ENCODE assay signal across 8 cellular contexts in the genomic region with DNA sequence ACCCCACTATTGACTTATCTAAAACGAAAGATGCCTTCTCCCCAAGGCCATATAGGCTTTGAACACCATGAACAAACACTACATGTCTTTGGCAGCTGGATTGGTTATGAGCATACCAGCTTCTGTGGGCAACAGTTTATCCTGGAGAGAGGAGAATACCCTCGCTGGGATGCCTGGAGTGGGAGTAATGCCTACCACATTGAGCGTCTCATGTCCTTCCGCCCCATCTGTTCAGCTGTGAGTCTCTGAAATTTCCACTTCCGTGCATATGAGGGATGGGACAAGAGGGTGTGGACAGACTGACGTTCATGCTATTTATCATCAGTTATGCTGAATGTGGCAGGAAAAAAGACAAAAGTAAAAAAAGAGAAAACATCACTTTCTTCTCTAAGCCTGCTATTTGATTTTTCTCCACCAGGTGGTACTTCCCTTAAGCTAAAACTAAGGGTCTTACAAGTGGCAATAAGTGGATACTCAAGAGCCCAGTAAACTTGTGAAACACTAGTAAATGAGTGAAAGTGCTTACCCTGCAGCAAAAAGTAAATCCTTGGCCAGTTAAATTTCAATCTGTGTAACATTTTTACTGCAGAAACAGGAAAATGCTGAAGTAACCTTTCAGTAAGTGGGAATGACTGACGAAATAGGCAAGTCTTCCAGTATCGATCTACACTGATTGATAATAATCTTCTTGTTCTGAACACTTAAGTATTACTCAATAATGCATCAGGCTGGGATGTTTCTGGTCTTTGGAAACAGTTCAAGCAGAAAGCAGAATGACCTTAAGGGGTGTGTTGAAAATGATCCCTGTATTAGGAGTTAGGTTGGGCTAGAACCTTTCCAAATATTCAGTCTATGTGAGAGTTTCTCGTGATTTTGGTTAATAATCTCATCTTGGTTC. TPM values are rescaled to one million over a fixed set of nuclear protein-coding genes. Genes with fewer than 3 reads are reported as not detected.
A peak's percentile ranks its signal among the peaks of the same experiment; 100 is the strongest.
DNase-seq lines count a peak whose midpoint lies in the region; ATAC-seq and TF ChIP-seq lines count a peak whose summit lies in the region.

No MANE protein-coding gene starts in this region.

- H3K36me3 Mint-ChIP-seq in T-cell = peaks cover 7% of the 10 kb centered on the region

- H3K4me1 Mint-ChIP-seq in T-cell = peaks cover 6 to 9% (median 9%) of the 10 kb centered on the region in 3 donors

- no peaks in the 10 kb centered on the region for H3K27me3 Mint-ChIP-seq in T-cell

- CTCF ChIA-PET in T-cell (lab: Charles Lee) = interaction anchor here in 1 of 2 donors (1.0 to 1.1 kb wide), 2 partner anchors 13 to 15 kb away, joined by 4 to 5 read pairs; no protein-coding TSS in a partner anchor

- ATAC-seq in T-cell (replicated peaks in 1 of 4) (peak in 2 of 4 experiments; percentile 23 to 38), HG03442 (IDR thresholded peaks at IDR 0.05; ENCODE audit: unreplicated experiment) (no peak)

- no peak overlapping the region for H3K4me3 ChIP-seq in H7 (ENCODE audit: insufficient read depth, low read depth, low read length)

- DNase-seq in AG09319 (ENCODE audit: extremely low read depth, low read depth) = no peak
- DNase-seq in H7 = peak; percentile 67
- no peak for DNase-seq in T-cell
- peak; percentile 63 for DNase-seq in iris pigment epithelial cell (ENCODE audit: low read depth)
- no peak for DNase-seq in D341Med (ENCODE audit: low spot score)
- DNase-seq in NCI-H1436 (lab: John Stamatoyannopoulos, UW) = no peak
- DNase-seq in NCI-H2029 (lab: John Stamatoyannopoulos, UW) = no peak

- H3K4me3 Mint-ChIP-seq in T-cell = no peak overlapping the region

- no peaks in the 10 kb centered on the region for H3K36me3 ChIP-seq in H7 (replicated peaks; ENCODE audit: control insufficient read depth, insufficient read depth, low read length)

- no peaks in the 10 kb centered on the region for H3K27me3 ChIP-seq in H7 (ENCODE audit: control insufficient read depth, insufficient read depth, low read length)

- POLR2A ChIA-PET in T-cell (lab: Charles Lee) = no interaction called here

- no peaks in the 10 kb centered on the region for H3K9me3 Mint-ChIP-seq in T-cell

- peak; percentile 41 for TF ChIP-seq CTCF in AG09319 (IDR thresholded peaks at IDR 0.05; ENCODE audit: low read depth, low read length)

- peak overlapping the region; percentile 11 to 36 for H3K27ac Mint-ChIP-seq in T-cell

RNA-seq across cellular contexts. Expression of a gene that starts 5.6 kb away (rescaled TPM):
- total RNA-seq in H7 (2014; rRNA removed; shearing (Covaris generic)) = not detected in 2 replicates
- total RNA-seq in T-cell = not detected

RNA-seq across cellular contexts. Expression of a gene that starts 41.7 kb away (rescaled TPM):
- 36.9 and 49.4 TPM in 2 replicates for total RNA-seq in H7 (2014; rRNA removed; shearing (Covaris generic))
- 10 to 100 TPM; 60.7 to 76.2 (median 66.4) TPM for total RNA-seq in T-cell

Comparison
In these comparisons a context has a peak if more than half of its experiments do, and no peak if none do; other contexts are left out.
1. DNase-seq: peak in H7 (single experiment) and iris pigment epithelial cell (single experiment); none in AG09319 (single experiment), T-cell (0 of 34), D341Med (single experiment), NCI-H1436 (single experiment) and NCI-H2029 (single experiment).